ENCODE assay signal across 17 cellular contexts in genomic region chr14:58739674-58740073, GRCh38.
DNase-seq lines count a peak whose midpoint lies in the region; ATAC-seq and TF ChIP-seq lines count a peak whose summit lies in the region.
"Had no signal": no experiment of that assay in that cellular context is flagged by ENCODE, and none has a peak within 500 bp of the region (broad histone marks: within the 10 kb centered on the region; RNA-seq: fewer than 3 reads in every experiment).

No MANE protein-coding gene starts in this region.

- H3K4me1 Mint-ChIP-seq in osteocyte (ENCODE audit: unreplicated experiment) = peaks cover 39% of the 10 kb centered on the region
- H3K4me1 Mint-ChIP-seq: B cell; central memory CD8-positive, alpha-beta T cell had no signal

- no peak for TF ChIP-seq POLR2A in GM18505 (IDR thresholded peaks at IDR 0.05; ENCODE audit: borderline replicate concordance, extremely low read depth, insufficient read depth, insufficient read length)
- TF ChIP-seq POLR2A in vagina (IDR thresholded peaks at IDR 0.05) = no peak

- H3K27ac Mint-ChIP-seq in osteocyte (ENCODE audit: unreplicated experiment) = no peak overlapping the region
- H3K27ac Mint-ChIP-seq: B cell had no signal

- H3K9me3 ChIP-seq in vagina = no peaks in the 10 kb centered on the region
- H3K9me3 ChIP-seq: esophagus muscularis mucosa, psoas muscle had no signal

- H3K4me1 ChIP-seq in vagina = no peaks in the 10 kb centered on the region
- H3K4me1 ChIP-seq: psoas muscle had no signal

- H3K36me3 ChIP-seq in vagina = no peaks in the 10 kb centered on the region
- H3K36me3 ChIP-seq: esophagus muscularis mucosa had no signal

- no peaks in the 10 kb centered on the region for H3K36me3 Mint-ChIP-seq in osteocyte (ENCODE audit: unreplicated experiment)

- intact Hi-C loops in vagina (cut with DNase I) = no loop called here

- ATAC-seq in GM18505 (IDR thresholded peaks at IDR 0.05; ENCODE audit: unreplicated experiment) (peak; percentile 81), GM19467 (IDR thresholded peaks at IDR 0.05; ENCODE audit: unreplicated experiment) (peak; percentile 78), HG03060 (IDR thresholded peaks at IDR 0.05; ENCODE audit: low read depth, unreplicated experiment) (peak; percentile 76)
- ATAC-seq: psoas muscle had no signal

- DNase-seq in NCI-H69 (lab: John Stamatoyannopoulos, UW) = peak; percentile 89
- no peak for DNase-seq in vagina (ENCODE audit: extremely low spot score in 2 of 2)
- DNase-seq in HK-2 (ENCODE audit: unreplicated experiment) = no peak
- no peak for DNase-seq in osteocyte (ENCODE audit: extremely low spot score, unreplicated experiment)
- no peak for DNase-seq in NCI-H446 (lab: John Stamatoyannopoulos, UW)
- DNase-seq: activated CD4-positive, alpha-beta T cell treated with anti-CD3 and anti-CD28 coated beads, Interleukin-2, amount 50 U/mL, for 4 hours; activated naive CD4-positive, alpha-beta T cell; midbrain; NCI-H1092; psoas muscle; T-helper 1 cell had no signal

- no peak overlapping the region for H3K4me3 Mint-ChIP-seq in osteocyte (ENCODE audit: unreplicated experiment)
- H3K4me3 Mint-ChIP-seq: B cell; central memory CD8-positive, alpha-beta T cell had no signal

- H3K9me3 Mint-ChIP-seq in osteocyte (ENCODE audit: unreplicated experiment) = no peaks in the 10 kb centered on the region
- H3K9me3 Mint-ChIP-seq: central memory CD8-positive, alpha-beta T cell had no signal

- TF ChIP-seq CTCF in vagina (IDR thresholded peaks at IDR 0.05) = no peak
- no peak for TF ChIP-seq CTCF in osteocyte (IDR thresholded peaks at IDR 0.05)

- no peak overlapping the region for H3K4me3 ChIP-seq in vagina
- H3K4me3 ChIP-seq: esophagus muscularis mucosa, psoas muscle had no signal

- H3K27me3 ChIP-seq in vagina = no peaks in the 10 kb centered on the region
- H3K27me3 ChIP-seq: esophagus muscularis mucosa had no signal

- no peaks in the 10 kb centered on the region for H3K27me3 Mint-ChIP-seq in osteocyte (ENCODE audit: unreplicated experiment)

- H3K27ac ChIP-seq in vagina = no peak overlapping the region
- H3K27ac ChIP-seq: esophagus muscularis mucosa, psoas muscle had no signal
